ENCODE assay signal across 35 cellular contexts in the genomic region with DNA sequence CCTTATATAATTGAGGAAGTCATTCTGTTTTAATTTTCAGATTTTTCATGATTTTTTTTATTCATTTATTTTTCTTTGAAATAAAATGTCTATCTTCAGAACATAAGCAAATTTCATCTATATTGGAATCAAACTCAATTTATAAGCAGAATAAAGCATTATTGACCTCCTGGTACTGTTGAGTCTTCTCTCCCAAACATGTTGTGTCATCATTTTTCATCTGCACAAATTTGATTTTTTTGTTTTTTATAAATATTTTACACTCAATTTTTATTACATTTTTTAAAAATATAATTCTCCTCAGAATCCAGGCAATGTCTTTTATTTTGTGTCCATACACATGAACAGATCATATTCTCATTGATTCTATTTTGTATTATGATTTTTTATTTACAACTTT.
"Had no signal": no experiment of that assay in that cellular context is flagged by ENCODE, and none has a peak within 500 bp of the region (broad histone marks: within the 10 kb centered on the region; RNA-seq: fewer than 3 reads in every experiment).

No MANE protein-coding gene starts in this region.

- DNase-seq: Karpas-422, Kasumi-1, MG63, MM.1S, NCI-H1048, NCI-H1092, NCI-H1092 treated with DMSO at 0.1 percent for 48 hours, NCI-H1105, NCI-H1105 treated with DMSO at 0.1 percent for 48 hours, NCI-H1417, NCI-H1417 treated with DMSO at 0.1 percent for 48 hours, NCI-H1436, NCI-H1436 treated with DMSO at 0.1 percent for 48 hours, NCI-H146, NCI-H1694, NCI-H1694 treated with DMSO at 0.1 percent for 48 hours, NCI-H187, NCI-H187 treated with DMSO at 0.1 percent for 48 hours, NCI-H1930, NCI-H2029, NCI-H2029 treated with DMSO at 0.1 percent for 48 hours, NCI-H2081, NCI-H2081 treated with DMSO at 0.1 percent for 48 hours, NCI-H2107, NCI-H2171, NCI-H2171 treated with DMSO at 0.1 percent for 48 hours, NCI-H2227 treated with DMSO at 0.1 percent for 48 hours, NCI-H226, NCI-H345, NCI-H446, NCI-H446 treated with DMSO at 0.1 percent for 48 hours, NCI-H510A, NCI-H510A treated with DMSO at 0.1 percent for 48 hours, NCI-H524, NCI-H524 treated with DMSO at 0.1 percent for 48 hours had no signal

- H3K9me3 ChIP-seq: MG63 had no signal

- H3K36me3 ChIP-seq: MG63 had no signal

- H3K27me3 ChIP-seq: MG63 had no signal

- H3K4me3 ChIP-seq: MG63 had no signal
